ENCODE assay signal across 1 cellular context in genomic region chr7:149166630-149167352, GRCh38.
TF ChIP-seq lines count a peak whose summit lies in the region.

No MANE protein-coding gene starts in this region.

TF ChIP-seq in WTC11, 78 proteins besides CTCF, POLR2A, EP300 and RAD21:
- TF ChIP-seq ARID4B (CRISPR knock-in tag; IDR thresholded peaks at IDR 0.05; ENCODE audit: borderline replicate concordance): no peak
- TF ChIP-seq CBFB (CRISPR knock-in tag; IDR thresholded peaks at IDR 0.05; ENCODE audit: low read depth): no peak
- TF ChIP-seq RORB (CRISPR knock-in tag; IDR thresholded peaks at IDR 0.05): no peak
- TF ChIP-seq ELF4 (CRISPR knock-in tag; IDR thresholded peaks at IDR 0.05; ENCODE audit: low read depth): no peak
- TF ChIP-seq ATF2 (CRISPR knock-in tag; IDR thresholded peaks at IDR 0.05; ENCODE audit: borderline replicate concordance, low read depth): no peak
- no peak for TF ChIP-seq CDX4 (CRISPR knock-in tag; IDR thresholded peaks at IDR 0.05; ENCODE audit: borderline replicate concordance)
- TF ChIP-seq RELA (CRISPR knock-in tag; IDR thresholded peaks at IDR 0.05; ENCODE audit: borderline replicate concordance): no peak
- no peak for TF ChIP-seq FOXP4 (CRISPR knock-in tag; IDR thresholded peaks at IDR 0.05)
- TF ChIP-seq USF1 (CRISPR knock-in tag; IDR thresholded peaks at IDR 0.05): no peak
- TF ChIP-seq MYBL2 (CRISPR knock-in tag; IDR thresholded peaks at IDR 0.05): no peak
- TF ChIP-seq AFF4 (CRISPR knock-in tag; IDR thresholded peaks at IDR 0.05; ENCODE audit: borderline replicate concordance): no peak
- TF ChIP-seq HMGXB4 (CRISPR knock-in tag; IDR thresholded peaks at IDR 0.05): no peak
- TF ChIP-seq FOXP1 (CRISPR knock-in tag; IDR thresholded peaks at IDR 0.05; ENCODE audit: borderline replicate concordance): no peak
- no peak for TF ChIP-seq JUN (CRISPR knock-in tag; IDR thresholded peaks at IDR 0.05)
- TF ChIP-seq ERG (CRISPR knock-in tag; IDR thresholded peaks at IDR 0.05): no peak
- TF ChIP-seq JAZF1 (CRISPR knock-in tag; IDR thresholded peaks at IDR 0.05): no peak
- no peak for TF ChIP-seq ZMAT4 (CRISPR knock-in tag; IDR thresholded peaks at IDR 0.05)
- TF ChIP-seq ATF1 (CRISPR knock-in tag; IDR thresholded peaks at IDR 0.05): no peak
TF ChIP-seq in WTC11: peak in this region for 0.
